ENCODE assay signal across 18 cellular contexts in the genomic region with DNA sequence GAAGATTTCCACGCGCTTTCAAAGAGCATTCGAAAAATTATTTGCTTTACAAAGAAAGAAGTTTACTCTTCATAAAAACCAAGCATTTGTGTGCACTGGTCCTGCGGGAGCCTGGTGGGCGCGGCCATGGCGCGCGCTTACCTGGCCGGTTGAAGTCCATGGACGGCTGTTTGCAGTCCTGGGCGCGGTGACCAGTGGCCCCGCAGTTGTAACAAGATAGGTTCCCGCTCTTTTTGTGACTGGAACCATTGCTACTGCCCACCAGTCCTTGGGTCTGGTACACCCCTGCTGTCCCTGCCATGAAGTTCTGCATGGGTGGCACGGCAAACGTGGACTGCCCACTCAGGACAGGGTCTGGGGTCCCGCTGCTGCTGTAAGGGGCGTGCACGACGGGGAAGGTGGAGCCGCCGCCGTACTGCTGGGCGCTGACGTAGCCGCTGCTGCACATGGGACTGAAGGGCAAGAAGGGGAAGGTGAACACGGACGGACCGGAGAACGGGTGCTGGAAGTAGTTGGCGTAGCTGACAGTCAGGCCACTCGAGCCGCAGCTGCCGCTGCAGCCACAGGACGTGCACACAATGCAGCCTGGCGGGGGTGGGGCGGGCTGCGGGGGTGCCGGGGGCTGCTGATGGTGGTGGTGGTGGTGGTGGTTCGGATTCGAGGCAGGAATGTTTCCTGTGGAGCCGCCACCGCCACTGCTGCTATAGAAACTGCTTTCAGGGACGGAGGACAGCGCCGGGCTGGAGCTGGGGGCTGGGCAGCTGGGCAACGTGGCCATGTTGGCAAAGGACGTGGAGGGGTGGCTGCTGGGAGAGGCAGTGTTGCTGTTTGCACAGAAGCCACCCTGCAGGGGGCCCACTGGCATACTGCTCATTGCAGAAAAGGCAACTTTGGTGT. TPM values are rescaled to one million over a fixed set of nuclear protein-coding genes. Genes with fewer than 3 reads are reported as not detected.
DNase-seq lines count a peak whose midpoint lies in the region; ATAC-seq, FAIRE-seq and TF ChIP-seq lines count a peak whose summit lies in the region.
"Had no signal": no experiment of that assay in that cellular context is flagged by ENCODE, and none has a peak within 500 bp of the region (broad histone marks: within the 10 kb centered on the region; RNA-seq: fewer than 3 reads in every experiment).

No MANE protein-coding gene starts in this region.

- peaks cover 15% of the 10 kb centered on the region for H3K36me3 Mint-ChIP-seq in central memory CD8-positive, alpha-beta T cell (ENCODE audit: insufficient read depth)
- H3K36me3 Mint-ChIP-seq in activated CD8-positive, alpha-beta memory T cell treated with anti-CD3 and anti-CD28 coated beads, Interleukin-2, amount 10 ng/mL, durations not matched to agents 7 days and 5 days, result no peaks in the 10 kb centered on the region

- peaks cover 42 to 74% of the 10 kb centered on the region in 2 experiments for H3K36me3 ChIP-seq in HepG2 (replicated peaks in 1 of 2; ENCODE audit: control insufficient read depth in 1 of 2, insufficient read depth in 2 of 2, low read length in 2 of 2)
- H3K36me3 ChIP-seq in kidney (ENCODE audit: control insufficient read depth in 1 of 2, insufficient read depth in 2 of 2, low read length in 2 of 2), result peaks cover 24 to 55% of the 10 kb centered on the region in 2 donors

- H3K9ac ChIP-seq in HepG2 (ENCODE audit: insufficient read depth, low read depth, low read length) (no peak overlapping the region), kidney (ENCODE audit: low read length in 2 of 2) (no peak overlapping the region)
- H3K9ac ChIP-seq: GM23248 had no signal

- in situ Hi-C loops in HepG2 (cut with HindIII; ENCODE audit: extremely low pct_ligation_motif_present, low pct_unique_long_range_greater_than_20kb), result no loop called here

- no peak overlapping the region for H3K4me2 ChIP-seq in HepG2 (ENCODE audit: low read depth, low read length)
- H3K4me2 ChIP-seq: PC-9 had no signal

- DNase-seq in Ammon's horn (ENCODE audit: low spot score) (peak; percentile 54), HepG2 (ENCODE audit: low spot score) (no peak), posterior cingulate gyrus (peak in 8 of 10 donors; percentile 39 to 90 (median 54)), kidney (no peak), RWPE1 (ENCODE audit: low spot score) (no peak)
- DNase-seq in central memory CD8-positive, alpha-beta T cell (ENCODE audit: low spot score in 2 of 2), result no peak
- no peak for DNase-seq in activated CD8-positive, alpha-beta memory T cell treated with anti-CD3 and anti-CD28 coated beads, Interleukin-2, amount 10 ng/mL, durations not matched to agents 7 days and 5 days
- DNase-seq: DMS53, GM23248, MV-4-11, NCI-H1417 treated with DMSO at 0.1 percent for 48 hours, NCI-H1930, NCI-H446 treated with DMSO at 0.1 percent for 48 hours, PC-9 had no signal

- FAIRE-seq in HepG2 (lab: Jason Lieb, UNC) (no peak), kidney (lab: Jason Lieb, UNC) (no peak)
- FAIRE-seq: HTR-8/SVneo had no signal

- H3K4me1 Mint-ChIP-seq in central memory CD8-positive, alpha-beta T cell, result no peaks in the 10 kb centered on the region
- peaks cover 3% of the 10 kb centered on the region for H3K4me1 Mint-ChIP-seq in activated CD8-positive, alpha-beta memory T cell treated with anti-CD3 and anti-CD28 coated beads, Interleukin-2, amount 10 ng/mL, durations not matched to agents 7 days and 5 days

- H2AFZ ChIP-seq in HepG2 (ENCODE audit: low read length), result no peak overlapping the region
- H2AFZ ChIP-seq: GM23248, PC-9 had no signal

- ATAC-seq in central memory CD8-positive, alpha-beta T cell (replicated peaks; ENCODE audit: extremely low read depth, poor library complexity, severe bottlenecking), result no peak
- no peak for ATAC-seq in HepG2
- no peak for ATAC-seq in activated CD8-positive, alpha-beta memory T cell treated with anti-CD3 and anti-CD28 coated beads, Interleukin-2, amount 10 ng/mL, durations not matched to agents 7 days and 5 days
- ATAC-seq: HCT116 had no signal

- peak overlapping the region; percentile 86 for H3K27ac Mint-ChIP-seq in central memory CD8-positive, alpha-beta T cell (ENCODE audit: low read depth)
- H3K27ac Mint-ChIP-seq in activated CD8-positive, alpha-beta memory T cell treated with anti-CD3 and anti-CD28 coated beads, Interleukin-2, amount 10 ng/mL, durations not matched to agents 7 days and 5 days, result no peak overlapping the region

- POLR2A ChIA-PET in HepG2 (lab: Yijun Ruan, JAX) (no interaction called here), RWPE1 (lab: Yijun Ruan, JAX; ENCODE audit: low non-redundant PET) (no interaction called here)

- no TSS peak for BruUV-seq in HepG2 (replicated peaks; lab: Mats Ljungman, UMichigan)

- TF ChIP-seq CTCF in HepG2 (CRISPR knock-in tag; IDR thresholded peaks at IDR 0.05) (no peak), kidney (IDR thresholded peaks at IDR 0.05; ENCODE audit: borderline replicate concordance, extremely low read depth, insufficient read depth) (no peak), RWPE1 (conservative IDR thresholded peaks at IDR 0.05; ENCODE audit: low read depth) (no peak)

- 96% methylated on average over 49 of the region's 49 CpGs for WGBS in HepG2 (ENCODE audit: low lambda C conversion rate)

- H3K4me1 ChIP-seq in HepG2 (ENCODE audit: insufficient read depth, low read length) (no peaks in the 10 kb centered on the region), kidney (ENCODE audit: control insufficient read depth in 1 of 2, insufficient read depth in 1 of 2, low read depth in 1 of 2, low read length in 2 of 2) (peaks cover 3 to 4% of the 10 kb centered on the region in 2 donors)

- H3K27ac ChIP-seq in HepG2 (ENCODE audit: extremely low read length, insufficient read depth, low read length) (no peak overlapping the region), kidney (ENCODE audit: low read depth in 2 of 2, low read length in 2 of 2) (no peak overlapping the region), RWPE1 (no peak overlapping the region)
- H3K27ac ChIP-seq: GM23248, HL-60, PC-9 had no signal

- no peaks in the 10 kb centered on the region for H3K27me3 ChIP-seq in HepG2 (ENCODE audit: control insufficient read depth in 1 of 2, insufficient read depth in 2 of 2, low read length in 2 of 2)

- intact Hi-C loops in HepG2 (cut with micrococcal nuclease; ENCODE audit: unreplicated experiment) (no loop called here), posterior cingulate gyrus (cut with DNase I) (loop anchor here (10.0 kb wide), 1 partner anchor 63 kb away; no protein-coding TSS in a partner anchor), kidney (cut with DNase I) (no loop called here)

- H3K27me3 Mint-ChIP-seq in central memory CD8-positive, alpha-beta T cell, result no peaks in the 10 kb centered on the region
- no peaks in the 10 kb centered on the region for H3K27me3 Mint-ChIP-seq in activated CD8-positive, alpha-beta memory T cell treated with anti-CD3 and anti-CD28 coated beads, Interleukin-2, amount 10 ng/mL, durations not matched to agents 7 days and 5 days

- no peak overlapping the region for H3K4me3 ChIP-seq in HepG2 (replicated peaks in 1 of 3; ENCODE audit: insufficient read depth in 1 of 3, low read depth in 2 of 3, low read length in 3 of 3)
- H3K4me3 ChIP-seq in kidney (ENCODE audit: low read length in 2 of 2), result no peak overlapping the region
- H3K4me3 ChIP-seq: GM23248, PC-9 had no signal

- TF ChIP-seq RAD21 in HepG2 (CRISPR knock-in tag; IDR thresholded peaks at IDR 0.05), result no peak

- no peaks in the 10 kb centered on the region for H3K9me3 Mint-ChIP-seq in central memory CD8-positive, alpha-beta T cell
- H3K9me3 Mint-ChIP-seq in activated CD8-positive, alpha-beta memory T cell treated with anti-CD3 and anti-CD28 coated beads, Interleukin-2, amount 10 ng/mL, durations not matched to agents 7 days and 5 days (ENCODE audit: low read depth), result no peaks in the 10 kb centered on the region

- CTCF ChIA-PET in HepG2 (lab: Yijun Ruan, JAX; ENCODE audit: low intra/inter-chr PET ratio, low total read pairs), result no interaction called here
- CTCF ChIA-PET in activated CD8-positive, alpha-beta memory T cell treated with anti-CD3 and anti-CD28 coated beads, Interleukin-2, amount 10 ng/mL, durations not matched to agents 7 days and 5 days (lab: Charles Lee), result interaction anchor here (1.4 kb wide), 1 partner anchor 224 kb away, joined by 5 read pairs; no protein-coding TSS in a partner anchor
- CTCF ChIA-PET in RWPE1 (lab: Yijun Ruan, JAX), result no interaction called here

- no peaks in the 10 kb centered on the region for H3K79me2 ChIP-seq in HepG2 (ENCODE audit: insufficient read depth, low read length)

- no peak overlapping the region for H3K4me3 Mint-ChIP-seq in central memory CD8-positive, alpha-beta T cell
- H3K4me3 Mint-ChIP-seq in activated CD8-positive, alpha-beta memory T cell treated with anti-CD3 and anti-CD28 coated beads, Interleukin-2, amount 10 ng/mL, durations not matched to agents 7 days and 5 days, result no peak overlapping the region
- H3K4me3 Mint-ChIP-seq: CD14-positive monocyte had no signal

- H3K9me3 ChIP-seq in HepG2 (ENCODE audit: low read length) (no peaks in the 10 kb centered on the region), kidney (ENCODE audit: control insufficient read depth in 1 of 2, low read length in 2 of 2) (no peaks in the 10 kb centered on the region)

- no peak for TF ChIP-seq EP300 in HepG2 (IDR thresholded peaks at IDR 0.05; ENCODE audit: low read depth in 2 of 2, low read length in 2 of 2)
- no peak for TF ChIP-seq EP300 in HepG2 (CRISPR knock-in tag; IDR thresholded peaks at IDR 0.05; ENCODE audit: borderline replicate concordance)

- no peaks in the 10 kb centered on the region for H4K20me1 ChIP-seq in HepG2 (ENCODE audit: insufficient read depth, low read length)

- no peak; a peak in 1 of 4 replicates for TF ChIP-seq POLR2A in HepG2 (IDR thresholded peaks at IDR 0.05; ENCODE audit: insufficient read depth in 1 of 2, low read depth in 2 of 2, low read length in 2 of 2)

RNA-seq across cellular contexts. Expression of gene MAP1LC3B, which starts 19.5 kb away (rescaled TPM):
- total RNA-seq in HepG2 (2016; rRNA removed; fragmentation: Illumina TruSeq; extraction: Trizol) (15.7 and 30.6 TPM in 2 replicates), kidney (57.1 TPM)
- 5.5 and 7.0 TPM in 2 replicates for total RNA-seq in HepG2 (2016; cell fraction: cytosol; rRNA removed; fragmentation: Illumina TruSeq; extraction: Trizol; ENCODE audit: low read depth)
- total RNA-seq in HepG2 (2016; cell fraction: insoluble cytoplasmic fraction; rRNA removed; fragmentation: Illumina TruSeq; extraction: Trizol), result 15.9 and 27.1 TPM in 2 replicates
- total RNA-seq in HepG2 (2016; cell fraction: membrane; rRNA removed; fragmentation: Illumina TruSeq; extraction: Trizol), result 24.8 and 26.3 TPM in 2 replicates
- 22.0 and 22.3 TPM in 2 replicates for total RNA-seq in HepG2 (2016; cell fraction: nucleus; rRNA removed; fragmentation: Illumina TruSeq; extraction: Trizol)
- polyA plus RNA-seq in HepG2 (2011; rRNA removed) (37.4 and 37.9 TPM in 2 replicates), kidney (ENCODE audit: insufficient read depth, low read depth, low replicate concordance) (70.3 TPM)
- 18.1 and 36.3 TPM in 2 replicates for polyA plus RNA-seq in HepG2 (2011; cell fraction: cytosol; rRNA removed)
- polyA plus RNA-seq in HepG2 (2011; cell fraction: nucleus; rRNA removed), result 15.1 and 23.4 TPM in 2 replicates
- 68.5 and 98.3 TPM in 2 replicates for polyA plus RNA-seq in HepG2 (2012)
- 9.9 and 13.1 TPM in 2 replicates for polyA plus RNA-seq in HepG2 (2016; cell fraction: cytosol; fragmentation: Illumina TruSeq; extraction: Trizol; ENCODE audit: low read depth)
- polyA plus RNA-seq in HepG2 (2016; cell fraction: insoluble cytoplasmic fraction; fragmentation: Illumina TruSeq; extraction: Trizol; ENCODE audit: low read depth), result 65.5 and 71.9 TPM in 2 replicates
- polyA plus RNA-seq in HepG2 (2016; cell fraction: membrane; fragmentation: Illumina TruSeq; extraction: Trizol; ENCODE audit: low read depth), result 26.7 and 27.4 TPM in 2 replicates
- polyA plus RNA-seq in HepG2 (2016; cell fraction: nucleus; fragmentation: Illumina TruSeq; extraction: Trizol; ENCODE audit: insufficient read depth, low read depth), result 42.6 and 45.0 TPM in 2 replicates
- 13.2 and 15.8 TPM in 2 replicates for polyA minus RNA-seq in HepG2 (2011; rRNA and poly(A)+ RNA removed; ENCODE audit: low replicate concordance)
- polyA minus RNA-seq in HepG2 (2011; cell fraction: cytosol; rRNA and poly(A)+ RNA removed), result 22.2 and 35.4 TPM in 2 replicates
- 23.0 and 32.7 TPM in 2 replicates for polyA minus RNA-seq in HepG2 (2011; cell fraction: nucleus; rRNA and poly(A)+ RNA removed)
- 10 to 100 TPM; 45.4 to 50.8 TPM for total RNA-seq in activated CD8-positive, alpha-beta memory T cell treated with anti-CD3 and anti-CD28 coated beads, Interleukin-2, amount 10 ng/mL, durations not matched to agents 7 days and 5 days

RNA-seq across cellular contexts. Expression of gene FBXO31, which starts 28.0 kb away (rescaled TPM):
- total RNA-seq in HepG2 (2016; rRNA removed; fragmentation: Illumina TruSeq; extraction: Trizol) (81.3 and 92.4 TPM in 2 replicates), kidney (34.9 TPM)
- 18.3 and 22.9 TPM in 2 replicates for total RNA-seq in HepG2 (2016; cell fraction: cytosol; rRNA removed; fragmentation: Illumina TruSeq; extraction: Trizol; ENCODE audit: low read depth)
- 64.5 and 91.5 TPM in 2 replicates for total RNA-seq in HepG2 (2016; cell fraction: insoluble cytoplasmic fraction; rRNA removed; fragmentation: Illumina TruSeq; extraction: Trizol)
- 33.7 and 38.0 TPM in 2 replicates for total RNA-seq in HepG2 (2016; cell fraction: membrane; rRNA removed; fragmentation: Illumina TruSeq; extraction: Trizol)
- total RNA-seq in HepG2 (2016; cell fraction: nucleus; rRNA removed; fragmentation: Illumina TruSeq; extraction: Trizol), result 94.4 and 107 TPM in 2 replicates
- polyA plus RNA-seq in HepG2 (2011; rRNA removed) (101 and 118 TPM in 2 replicates), kidney (ENCODE audit: insufficient read depth, low read depth, low replicate concordance) (12.5 TPM)
- polyA plus RNA-seq in HepG2 (2011; cell fraction: cytosol; rRNA removed), result 51.6 and 63.1 TPM in 2 replicates
- 393 and 579 TPM in 2 replicates for polyA plus RNA-seq in HepG2 (2011; cell fraction: nucleus; rRNA removed)
- polyA plus RNA-seq in HepG2 (2012), result 75.5 and 101 TPM in 2 replicates
- 6.1 and 6.4 TPM in 2 replicates for polyA plus RNA-seq in HepG2 (2016; cell fraction: cytosol; fragmentation: Illumina TruSeq; extraction: Trizol; ENCODE audit: low read depth)
- 57.9 and 71.3 TPM in 2 replicates for polyA plus RNA-seq in HepG2 (2016; cell fraction: insoluble cytoplasmic fraction; fragmentation: Illumina TruSeq; extraction: Trizol; ENCODE audit: low read depth)
- polyA plus RNA-seq in HepG2 (2016; cell fraction: membrane; fragmentation: Illumina TruSeq; extraction: Trizol; ENCODE audit: low read depth), result 18.2 and 18.3 TPM in 2 replicates
- 256 and 269 TPM in 2 replicates for polyA plus RNA-seq in HepG2 (2016; cell fraction: nucleus; fragmentation: Illumina TruSeq; extraction: Trizol; ENCODE audit: insufficient read depth, low read depth)
- polyA minus RNA-seq in HepG2 (2011; rRNA and poly(A)+ RNA removed; ENCODE audit: low replicate concordance), result 29.6 and 164 TPM in 2 replicates
- 53.4 and 63.9 TPM in 2 replicates for polyA minus RNA-seq in HepG2 (2011; cell fraction: cytosol; rRNA and poly(A)+ RNA removed)
- 202 and 208 TPM in 2 replicates for polyA minus RNA-seq in HepG2 (2011; cell fraction: nucleus; rRNA and poly(A)+ RNA removed)
- 10 to 100 TPM; 38.8 TPM for total RNA-seq in activated CD8-positive, alpha-beta memory T cell treated with anti-CD3 and anti-CD28 coated beads, Interleukin-2, amount 10 ng/mL, durations not matched to agents 7 days and 5 days

Comparison
In these comparisons a context has a peak if more than half of its experiments do, and no peak if none do; other contexts are left out.
1. DNase-seq: peak in Ammon's horn (single experiment) and posterior cingulate gyrus (8 of 10); none in central memory CD8-positive, alpha-beta T cell (0 of 2), HepG2 (single experiment), activated CD8-positive, alpha-beta memory T cell treated with anti-CD3 and anti-CD28 coated beads, Interleukin-2, amount 10 ng/mL, durations not matched to agents 7 days and 5 days (single experiment), kidney (single experiment) and RWPE1 (single experiment).